23 cellular contexts compared by ENCODE assay signal in genomic region chr1:162369571-162369970, GRCh38. TPM values are rescaled to one million over a fixed set of nuclear protein-coding genes. Genes with fewer than 3 reads are reported as not detected.
"Had no signal": no experiment of that assay in that cellular context is flagged by ENCODE, and none has a peak within 500 bp of the region (broad histone marks: within the 10 kb centered on the region; RNA-seq: fewer than 3 reads in every experiment).

No MANE protein-coding gene starts in this region.

- H3K36me3 ChIP-seq: MG63, SJSA1 had no signal

- H3K27me3 ChIP-seq: MG63, SJSA1 had no signal

- H3K9me3 ChIP-seq: MG63, SJSA1 had no signal

- H3K4me3 ChIP-seq: MG63, SJSA1, SK-N-MC had no signal

- ATAC-seq: Panc1, PC-3 had no signal

- DNase-seq: KBM-7, MG63, NCI-H1092, NCI-H1105 treated with DMSO at 0.1 percent for 48 hours, NCI-H1417 treated with DMSO at 0.1 percent for 48 hours, NCI-H146, NCI-H1694 treated with DMSO at 0.1 percent for 48 hours, NCI-H1930, NCI-H2081, NCI-H2107, NCI-H2227 treated with DMSO at 0.1 percent for 48 hours, NCI-H524, NCI-H526 treated with DMSO at 0.1 percent for 48 hours, NCI-H748 treated with DMSO at 0.1 percent for 48 hours, PC-3, Right ventricle myocardium superior, SIG-M5 had no signal

- H3K27ac ChIP-seq: HL-60, SJSA1, SK-N-MC had no signal

RNA-seq across cellular contexts. Expression of gene SPATA46, which starts 7.1 kb away (rescaled TPM):
- total RNA-seq: LHCN-M2, NCI-H460, PC-3, Right ventricle myocardium superior, SJSA1 had no signal

RNA-seq across cellular contexts. Expression of gene SH2D1B, which starts 42.4 kb away (rescaled TPM):
- total RNA-seq: NCI-H460, SJSA1 had no signal
